ENCODE assay signal across 11 cellular contexts in genomic region chr7:129136887-129137647, GRCh38. TPM values are rescaled to one million over a fixed set of nuclear protein-coding genes. Genes with fewer than 3 reads are reported as not detected.
DNase-seq lines count a peak whose midpoint lies in the region; ATAC-seq, FAIRE-seq and TF ChIP-seq lines count a peak whose summit lies in the region.
"Had no signal": no experiment of that assay in that cellular context is flagged by ENCODE, and none has a peak within 500 bp of the region (broad histone marks: within the 10 kb centered on the region; RNA-seq: fewer than 3 reads in every experiment).

No MANE protein-coding gene starts in this region.

- CTCF ChIA-PET in OCI-LY7 (lab: Charles Lee; ENCODE audit: unreplicated experiment), result interaction anchor here (1.7 kb wide), 1 partner anchor 9 kb away, joined by 9 read pairs; no protein-coding TSS in a partner anchor
- CTCF ChIA-PET in PC-9 (lab: Charles Lee), result no interaction called here

- no peak for TF ChIP-seq POLR2A in GM12892 (IDR thresholded peaks at IDR 0.05; ENCODE audit: low read depth, low read length)

- H3K4me2 ChIP-seq in OCI-LY7 (ENCODE audit: low read length) (peak overlapping the region; percentile 75), PC-9 (no peak overlapping the region)

- H3K4me3 ChIP-seq in OCI-LY7 (ENCODE audit: low read depth, low read length, poor library complexity, severe bottlenecking) (peak overlapping the region; percentile 43), mucosa of descending colon (no peak overlapping the region), PC-9 (no peak overlapping the region)

- no peaks in the 10 kb centered on the region for H3K79me2 ChIP-seq in OCI-LY7 (ENCODE audit: insufficient read depth, low read depth, low read length)
- no peaks in the 10 kb centered on the region for H3K79me2 ChIP-seq in PC-9 (ENCODE audit: low read depth)

- TSS peak; percentile 95 for BruUV-seq in OCI-LY7 (replicated peaks; lab: Mats Ljungman, UMichigan)
- no TSS peak for BruUV-seq in PC-9 (replicated peaks; lab: Mats Ljungman, UMichigan)

- peaks cover 44% of the 10 kb centered on the region for H3K4me1 ChIP-seq in OCI-LY7 (ENCODE audit: insufficient read depth, low read length, poor library complexity, severe bottlenecking)
- H3K4me1 ChIP-seq in mucosa of descending colon (ENCODE audit: low read depth), result no peaks in the 10 kb centered on the region
- no peaks in the 10 kb centered on the region for H3K4me1 ChIP-seq in PC-9 (replicated peaks; ENCODE audit: insufficient read depth)

- H3K9me2 ChIP-seq in OCI-LY7 (ENCODE audit: insufficient read depth, low read length) (no peaks in the 10 kb centered on the region), PC-9 (ENCODE audit: insufficient read depth) (no peaks in the 10 kb centered on the region)

- no peaks in the 10 kb centered on the region for H3F3A ChIP-seq in PC-9 (ENCODE audit: insufficient read depth, low read depth)

- TF ChIP-seq CTCF in OCI-LY7 (conservative IDR thresholded peaks at IDR 0.05; ENCODE audit: low read length) (no peak), mucosa of descending colon (IDR thresholded peaks at IDR 0.05) (no peak), PC-9 (conservative IDR thresholded peaks at IDR 0.05) (no peak)

- peak overlapping the region; percentile 75 for H2AFZ ChIP-seq in OCI-LY7 (ENCODE audit: low read length)
- H2AFZ ChIP-seq in PC-9, result no peak overlapping the region

- H3K27me3 ChIP-seq in PC-9 (ENCODE audit: insufficient read depth, low read depth), result 0 out of 2 replicates have a peak, but pooled peaks cover under 1% of the 10 kb centered on the region

- peak overlapping the region; percentile 89 for H3K27ac ChIP-seq in OCI-LY7 (ENCODE audit: low read depth, low read length, poor library complexity, severe bottlenecking)
- no peak overlapping the region for H3K27ac ChIP-seq in PC-9

- intact Hi-C loops in OCI-LY7 (cut with micrococcal nuclease; ENCODE audit: unreplicated experiment) (loop anchor here (2.0 to 5.0 kb wide), 2 partner anchors 42 to 130 kb away; no protein-coding TSS in a partner anchor), mucosa of descending colon (cut with DNase I, micrococcal nuclease) (no loop called here), PC-9 (cut with micrococcal nuclease; ENCODE audit: unreplicated experiment) (no loop called here)

- H3K36me3 ChIP-seq in OCI-LY7 (ENCODE audit: insufficient read depth, low read length), result no peaks in the 10 kb centered on the region
- no peaks in the 10 kb centered on the region for H3K36me3 ChIP-seq in mucosa of descending colon (ENCODE audit: low read depth)
- H3K36me3 ChIP-seq in PC-9 (ENCODE audit: low read depth), result no peaks in the 10 kb centered on the region

- ATAC-seq in GM21528 (IDR thresholded peaks at IDR 0.05; ENCODE audit: low FRiP score, unreplicated experiment) (peak; percentile 55), mucosa of descending colon (peak; percentile 59)

- DNase-seq in GM12892 (ENCODE audit: insufficient read length) (no peak), OCI-LY7 (ENCODE audit: low spot score) (peak; percentile 81), mucosa of descending colon (no peak), HTR-8/SVneo (ENCODE audit: insufficient read length, low spot score) (no peak), PC-9 (no peak), C1 segment of cervical spinal cord (lab: John Stamatoyannopoulos, UW) (no peak)
- DNase-seq in stimulated activated CD8-positive, alpha-beta memory T cell treated with anti-CD3 and anti-CD28 coated beads, Interleukin-4, amount 100 ng/mL, for 48 hours, result no peak
- DNase-seq: effector CD4-positive, alpha-beta T cell; NK-92 treated with Interleukin-12 subunit alpha and Interleukin-12 subunit beta, amount 100 ng/mL, for 24 hours; posterior cingulate gyrus had no signal

- POLR2A ChIA-PET in OCI-LY7 (lab: Charles Lee) (interaction anchor here (0.7 to 2.4 kb wide), 9 partner anchors 9 to 274 kb away, joined by 3 to 12 read pairs (median 5); partner anchors contain the start of gene ATP6V1F), PC-9 (lab: Charles Lee; ENCODE audit: unreplicated experiment) (interaction anchor here (0.7 kb wide), 1 partner anchor 171 kb away, joined by 11 read pairs; no protein-coding TSS in a partner anchor)

- H4K20me1 ChIP-seq in OCI-LY7 (ENCODE audit: insufficient read depth, low read length) (no peaks in the 10 kb centered on the region), PC-9 (ENCODE audit: insufficient read depth) (no peaks in the 10 kb centered on the region)

- FAIRE-seq in GM12892 (lab: Jason Lieb, UNC) (peak; percentile 61), HTR-8/SVneo (lab: Jason Lieb, UNC) (no peak)

- 0 out of 2 replicates have a peak, but pooled peaks cover 4% of the 10 kb centered on the region for H3K9me3 ChIP-seq in OCI-LY7 (ENCODE audit: low read length)
- H3K9me3 ChIP-seq in mucosa of descending colon, result no peaks in the 10 kb centered on the region
- no peaks in the 10 kb centered on the region for H3K9me3 ChIP-seq in PC-9 (ENCODE audit: insufficient read depth, low read depth)

RNA-seq across cellular contexts. Expression of gene TSPAN33, which starts 7.4 kb away (rescaled TPM):
- 147 TPM for polyA plus RNA-seq in GM12892 (2012; ENCODE audit: missing spikeins)
- 11.5 and 14.6 TPM in 2 replicates for total RNA-seq in OCI-LY7 (2014; rRNA removed; shearing (Covaris generic))
- total RNA-seq in OCI-LY7 (2022), result 37.8 and 44.8 TPM in 2 replicates
- total RNA-seq in mucosa of descending colon, result 10 to 100 TPM in 1 of 3 donors, 1 to 10 TPM in 2; 9.8 to 15.1 (median 10.0) TPM
- total RNA-seq in PC-9 (2021), result 5.8 and 9.6 TPM in 2 replicates

RNA-seq across cellular contexts. Expression of gene SMO, which starts 51.4 kb away (rescaled TPM):
- polyA plus RNA-seq in GM12892 (2012; ENCODE audit: missing spikeins), result 4.5 TPM
- 0.25 TPM in 1 of 2 replicates, not detected in the other for total RNA-seq in OCI-LY7 (2014; rRNA removed; shearing (Covaris generic))
- total RNA-seq in OCI-LY7 (2022) (0.17 and 0.22 TPM in 2 replicates), mucosa of descending colon (10 to 100 TPM in 1 of 3 donors, 1 to 10 TPM in 2; 2.1 to 11.2 (median 2.2) TPM), PC-9 (2021) (1.2 and 1.9 TPM in 2 replicates)
